In the genomic region with DNA sequence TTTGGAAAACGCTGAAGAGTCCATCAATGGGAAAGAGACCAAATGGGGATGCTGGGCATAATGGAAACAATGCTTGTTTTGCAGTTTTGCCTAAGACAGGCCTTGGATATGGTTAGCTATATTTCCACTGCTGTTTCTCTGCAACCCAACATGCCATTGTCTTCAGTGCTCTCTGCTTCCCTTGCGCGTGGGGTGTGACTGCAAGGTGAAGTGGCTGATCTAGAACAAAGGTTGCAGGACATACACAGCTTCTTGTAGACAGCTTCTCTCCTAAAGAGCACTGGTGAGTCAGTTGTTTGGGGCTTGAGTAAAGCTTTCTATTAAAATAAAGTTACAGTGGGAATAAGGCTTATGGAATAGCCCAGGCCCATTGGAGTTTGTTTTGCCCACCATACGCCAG, we compare ENCODE assay signal across 24 cellular contexts. TPM values are rescaled to one million over a fixed set of nuclear protein-coding genes. Genes with fewer than 3 reads are reported as not detected.
DNase-seq lines count a peak whose midpoint lies in the region; ATAC-seq and TF ChIP-seq lines count a peak whose summit lies in the region.
"Had no signal": no experiment of that assay in that cellular context is flagged by ENCODE, and none has a peak within 500 bp of the region (broad histone marks: within the 10 kb centered on the region; RNA-seq: fewer than 3 reads in every experiment).

No MANE protein-coding gene starts in this region.

- H3K27me3 Mint-ChIP-seq in stimulated activated naive CD8-positive, alpha-beta T cell treated with anti-CD3 and anti-CD28 coated beads, Interleukin-15, Interleukin-2, amounts not matched to agents 100 ng/mL and 50 ng/mL, for 24 hours: no peaks in the 10 kb centered on the region
- H3K27me3 Mint-ChIP-seq in T-helper 17 cell: no peaks in the 10 kb centered on the region
- H3K27me3 Mint-ChIP-seq in naive thymus-derived CD4-positive, alpha-beta T cell: no peaks in the 10 kb centered on the region
- H3K27me3 Mint-ChIP-seq: activated CD4-positive, alpha-beta T cell treated with anti-CD3 and anti-CD28 coated beads, Interleukin-2, amount 10 ng/mL, durations not matched to agents 7 days and 5 days had no signal

- intact Hi-C loops in naive thymus-derived CD4-positive, alpha-beta T cell (cut with micrococcal nuclease): no loop called here
- intact Hi-C loops in heart right ventricle (cut with DNase I): no loop called here

- DNase-seq in stimulated activated naive CD8-positive, alpha-beta T cell treated with anti-CD3 and anti-CD28 coated beads, Interleukin-15, Interleukin-2, amounts not matched to agents 100 U/mL and 50 U/mL, for 24 hours: no peak
- DNase-seq in T-helper 17 cell (no peak), heart right ventricle (no peak)
- DNase-seq in naive thymus-derived CD4-positive, alpha-beta T cell: no peak
- DNase-seq in activated CD4-positive, CD25-positive, alpha-beta regulatory T cell treated with anti-CD3 and anti-CD28 coated beads, Interleukin-2, amount 50 U/mL, for 72 hours: no peak
- DNase-seq: adrenal gland, body of pancreas, islet precursor cell, Kasumi-1, left ventricle myocardium superior, MV-4-11, NCI-H1436 treated with DMSO at 0.1 percent for 48 hours, T-helper 9 cell, upper lobe of left lung had no signal

- H3K9me3 Mint-ChIP-seq in stimulated activated naive CD8-positive, alpha-beta T cell treated with anti-CD3 and anti-CD28 coated beads, Interleukin-15, Interleukin-2, amounts not matched to agents 100 ng/mL and 50 ng/mL, for 24 hours: no peaks in the 10 kb centered on the region
- no peaks in the 10 kb centered on the region for H3K9me3 Mint-ChIP-seq in naive thymus-derived CD4-positive, alpha-beta T cell
- H3K9me3 Mint-ChIP-seq: activated CD4-positive, alpha-beta T cell treated with anti-CD3 and anti-CD28 coated beads, Interleukin-2, amount 10 ng/mL, durations not matched to agents 7 days and 5 days; nephron had no signal

- no peak overlapping the region for H3K27ac ChIP-seq in naive thymus-derived CD4-positive, alpha-beta T cell (ENCODE audit: low read depth, low read length)
- H3K27ac ChIP-seq in heart right ventricle: no peak overlapping the region
- H3K27ac ChIP-seq: adrenal gland, body of pancreas, C4-2B, parathyroid adenoma, right atrium auricular region, upper lobe of left lung, VCaP had no signal

- TF ChIP-seq CTCF in heart right ventricle (IDR thresholded peaks at IDR 0.05): no peak

- ATAC-seq in stimulated activated naive CD8-positive, alpha-beta T cell treated with anti-CD3 and anti-CD28 coated beads, Interleukin-15, Interleukin-2, amounts not matched to agents 100 U/mL and 50 U/mL, for 24 hours: no peak
- no peak for ATAC-seq in T-helper 17 cell
- ATAC-seq in naive thymus-derived CD4-positive, alpha-beta T cell: no peak
- no peak for ATAC-seq in heart right ventricle
- ATAC-seq in GM21786 (IDR thresholded peaks at IDR 0.05; ENCODE audit: unreplicated experiment): no peak
- ATAC-seq: body of pancreas, HepG2, left ventricle myocardium superior, SK-N-SH treated with all-trans-retinoic acid at 6 μM for 48 hours had no signal

- no peaks in the 10 kb centered on the region for H3K36me3 Mint-ChIP-seq in stimulated activated naive CD8-positive, alpha-beta T cell treated with anti-CD3 and anti-CD28 coated beads, Interleukin-15, Interleukin-2, amounts not matched to agents 100 ng/mL and 50 ng/mL, for 24 hours (ENCODE audit: low read depth)
- H3K36me3 Mint-ChIP-seq in T-helper 17 cell (ENCODE audit: low read depth): no peaks in the 10 kb centered on the region
- H3K36me3 Mint-ChIP-seq in naive thymus-derived CD4-positive, alpha-beta T cell: peaks cover 0 to 44% (median 12%) of the 10 kb centered on the region in 5 donors

- H3K36me3 ChIP-seq in naive thymus-derived CD4-positive, alpha-beta T cell (ENCODE audit: control insufficient read depth in 2 of 3, insufficient read depth in 3 of 3, low read length in 3 of 3): peaks cover 0 to 8% (median 0%) of the 10 kb centered on the region in 3 experiments
- peaks cover 0 to 5% (median 0%) of the 10 kb centered on the region in 9 donors for H3K36me3 ChIP-seq in heart right ventricle
- H3K36me3 ChIP-seq: adrenal gland, right atrium auricular region, upper lobe of left lung had no signal

- CTCF ChIA-PET in naive thymus-derived CD4-positive, alpha-beta T cell (lab: Charles Lee): interaction anchor here (0.8 kb wide), 1 partner anchor 16 kb away, joined by 3 read pairs; no protein-coding TSS in a partner anchor

- H3K4me3 ChIP-seq in naive thymus-derived CD4-positive, alpha-beta T cell (ENCODE audit: low read length): no peak overlapping the region
- no peak overlapping the region for H3K4me3 ChIP-seq in heart right ventricle
- H3K4me3 ChIP-seq: adrenal gland, body of pancreas, right atrium auricular region, upper lobe of left lung had no signal

- no peak overlapping the region for H3K4me3 Mint-ChIP-seq in stimulated activated naive CD8-positive, alpha-beta T cell treated with anti-CD3 and anti-CD28 coated beads, Interleukin-15, Interleukin-2, amounts not matched to agents 100 ng/mL and 50 ng/mL, for 24 hours
- H3K4me3 Mint-ChIP-seq in T-helper 17 cell: no peak overlapping the region
- H3K4me3 Mint-ChIP-seq in naive thymus-derived CD4-positive, alpha-beta T cell: peak overlapping the region in 5 of 10 donors; percentile 2 to 79 (median 29)
- H3K4me3 Mint-ChIP-seq: activated CD4-positive, alpha-beta T cell treated with anti-CD3 and anti-CD28 coated beads, Interleukin-2, amount 10 ng/mL, durations not matched to agents 7 days and 5 days; nephron had no signal

- H3K27me3 ChIP-seq in naive thymus-derived CD4-positive, alpha-beta T cell (ENCODE audit: control insufficient read depth in 2 of 2, insufficient read depth in 2 of 2, low read length in 2 of 2): no peaks in the 10 kb centered on the region
- H3K27me3 ChIP-seq in heart right ventricle: peaks cover 0 to 15% (median 8%) of the 10 kb centered on the region in 7 donors
- H3K27me3 ChIP-seq: adrenal gland, body of pancreas, right atrium auricular region, upper lobe of left lung had no signal

- H3K4me1 ChIP-seq in naive thymus-derived CD4-positive, alpha-beta T cell (ENCODE audit: control insufficient read depth in 2 of 2, insufficient read depth in 2 of 2, low read length in 2 of 2): peaks cover 43 to 65% of the 10 kb centered on the region in 2 donors
- peaks cover 0 to 24% (median 0%) of the 10 kb centered on the region in 9 donors for H3K4me1 ChIP-seq in heart right ventricle
- H3K4me1 ChIP-seq: adrenal gland, parathyroid adenoma, right atrium auricular region had no signal

- peaks cover 85% of the 10 kb centered on the region for H3K4me1 Mint-ChIP-seq in stimulated activated naive CD8-positive, alpha-beta T cell treated with anti-CD3 and anti-CD28 coated beads, Interleukin-15, Interleukin-2, amounts not matched to agents 100 ng/mL and 50 ng/mL, for 24 hours (ENCODE audit: low read depth)
- peaks cover 69% of the 10 kb centered on the region for H3K4me1 Mint-ChIP-seq in T-helper 17 cell
- peaks cover 68 to 98% (median 94%) of the 10 kb centered on the region in 7 donors for H3K4me1 Mint-ChIP-seq in naive thymus-derived CD4-positive, alpha-beta T cell

- 90 to 93% methylated on average over 4 of the region's 4 CpGs for WGBS in heart right ventricle, 2 donors

- H3K9me3 ChIP-seq in T-helper 17 cell (ENCODE audit: control insufficient read depth, low read length, poor library complexity, severe bottlenecking) (no peaks in the 10 kb centered on the region), heart right ventricle (no peaks in the 10 kb centered on the region)
- no peaks in the 10 kb centered on the region for H3K9me3 ChIP-seq in naive thymus-derived CD4-positive, alpha-beta T cell (ENCODE audit: control insufficient read depth in 2 of 3, low read length in 3 of 3)
- H3K9me3 ChIP-seq: adrenal gland, body of pancreas, right atrium auricular region, upper lobe of left lung had no signal

- POLR2A ChIA-PET in naive thymus-derived CD4-positive, alpha-beta T cell (lab: Charles Lee): interaction anchor here (0.9 to 2.4 kb wide), 5 partner anchors 9 to 48 kb away, joined by 3 to 11 read pairs (median 3); no protein-coding TSS in a partner anchor

- H3K27ac Mint-ChIP-seq in stimulated activated naive CD8-positive, alpha-beta T cell treated with anti-CD3 and anti-CD28 coated beads, Interleukin-15, Interleukin-2, amounts not matched to agents 100 ng/mL and 50 ng/mL, for 24 hours: peak overlapping the region; percentile 66
- peak overlapping the region; percentile 88 for H3K27ac Mint-ChIP-seq in T-helper 17 cell
- peak overlapping the region in 7 of 9 donors; percentile 37 to 87 (median 75) for H3K27ac Mint-ChIP-seq in naive thymus-derived CD4-positive, alpha-beta T cell
- H3K27ac Mint-ChIP-seq: nephron had no signal

RNA-seq across cellular contexts. Expression of a gene that starts 33.0 kb away (rescaled TPM):
- 100 to 1,000 TPM in 1 of 2 donors, 10 to 100 TPM in 1; 97.0 to 110 TPM for total RNA-seq in T-helper 17 cell
- total RNA-seq in naive thymus-derived CD4-positive, alpha-beta T cell: 100 to 1,000 TPM in 1 of 5 experiments, 10 to 100 TPM in 4; 55.3 to 154 (median 98.5) TPM
- 10 to 100 TPM; 27.9 to 42.8 TPM for polyA plus RNA-seq in naive thymus-derived CD4-positive, alpha-beta T cell
- 10 to 100 TPM in 1 of 10 donors, 1 to 10 TPM in 9; 2.1 to 29.3 (median 4.4) TPM for total RNA-seq in heart right ventricle
- polyA plus RNA-seq in heart right ventricle: under 1 TPM; 0.88 to 0.93 TPM
